7 cellular contexts compared by ENCODE assay signal in the genomic region with DNA sequence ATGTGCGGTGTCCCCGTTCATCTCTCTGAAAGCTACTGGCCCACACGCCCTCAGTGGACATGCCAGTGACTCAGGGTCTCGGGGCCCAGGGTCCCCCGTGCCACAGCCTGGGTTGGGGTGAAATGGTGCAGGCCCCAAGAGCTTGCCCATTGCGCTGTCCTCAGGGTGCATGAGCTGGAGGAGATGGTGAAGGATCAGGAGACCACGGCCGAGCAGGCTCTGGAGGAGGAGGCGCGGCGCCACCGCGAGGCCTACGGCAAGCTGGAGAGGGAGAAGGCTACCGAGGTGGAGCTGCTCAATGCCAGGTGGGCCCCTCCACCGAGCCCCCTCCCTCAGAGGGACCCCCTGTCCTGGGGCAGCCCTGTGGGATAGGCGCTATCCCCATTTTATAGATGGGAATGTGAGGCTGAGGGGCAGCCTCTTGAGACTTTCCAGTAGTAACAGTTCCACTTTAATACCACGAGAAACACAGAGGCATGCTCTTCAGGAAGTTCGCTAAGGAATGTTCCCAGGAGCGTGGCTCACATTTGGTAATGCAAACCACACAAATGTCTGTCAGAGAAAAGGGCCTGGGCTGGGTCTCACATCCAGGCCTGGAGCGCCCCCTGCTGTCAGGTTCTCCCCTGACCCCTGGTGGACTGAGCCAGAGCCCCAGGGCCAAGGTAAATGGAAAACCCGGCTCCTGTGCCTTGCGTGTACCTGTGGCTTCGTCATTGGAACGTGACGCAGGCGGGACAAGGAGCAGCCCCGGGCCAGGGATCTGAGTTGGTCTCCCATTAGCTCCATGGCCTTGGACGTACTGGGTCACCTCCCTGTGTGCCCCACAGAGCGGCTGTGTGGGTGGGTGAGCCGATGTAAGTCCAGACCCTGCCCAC.
A peak's percentile ranks its signal among the peaks of the same experiment; 100 is the strongest.
DNase-seq lines count a peak whose midpoint lies in the region; ATAC-seq, FAIRE-seq and TF ChIP-seq lines count a peak whose summit lies in the region.

No MANE protein-coding gene starts in this region.

- H3K4me3 ChIP-seq in retinal pigment epithelial cell (ENCODE audit: low read length) = no peak overlapping the region

- DNase-seq in GM12892 (ENCODE audit: insufficient read length) = peak; percentile 94
- DNase-seq in M059J (ENCODE audit: low read depth) = peak; percentile 88
- DNase-seq in T-helper 2 cell = peak; percentile 64 to 88 (median 80)
- DNase-seq in amniotic epithelial cell (ENCODE audit: low read depth) = peak; percentile 95
- DNase-seq in left cardiac atrium = peak; percentile 88
- peak; percentile 39 for DNase-seq in retinal pigment epithelial cell (ENCODE audit: low read depth)

- intact Hi-C loops in left cardiac atrium (cut with DNase I) = loop anchor here (2.0 to 5.0 kb wide), 3 partner anchors 88 to 138 kb away; no protein-coding TSS in a partner anchor

- ATAC-seq in left cardiac atrium = peak; percentile 82 to 89
- ATAC-seq in GM18519 (IDR thresholded peaks at IDR 0.05; ENCODE audit: low FRiP score, unreplicated experiment) = no peak

- peak; percentile 90 for TF ChIP-seq CTCF in retinal pigment epithelial cell (conservative IDR thresholded peaks at IDR 0.05; ENCODE audit: low read depth, low read length)

- FAIRE-seq in GM12892 (lab: Jason Lieb, UNC) = peak; percentile 77

- TF ChIP-seq POLR2A in GM12892 (IDR thresholded peaks at IDR 0.05; ENCODE audit: low read depth, low read length) = no peak

Comparison
In these comparisons a context has a peak if more than half of its experiments do, and no peak if none do; other contexts are left out.
1. DNase-seq: peak in every context shown above with its lines; median percentile 95 in amniotic epithelial cell; 94 in GM12892; 88 in M059J; 88 in left cardiac atrium; 80 in T-helper 2 cell; 39 in retinal pigment epithelial cell.